26 cellular contexts compared by ENCODE assay signal in the genomic region with DNA sequence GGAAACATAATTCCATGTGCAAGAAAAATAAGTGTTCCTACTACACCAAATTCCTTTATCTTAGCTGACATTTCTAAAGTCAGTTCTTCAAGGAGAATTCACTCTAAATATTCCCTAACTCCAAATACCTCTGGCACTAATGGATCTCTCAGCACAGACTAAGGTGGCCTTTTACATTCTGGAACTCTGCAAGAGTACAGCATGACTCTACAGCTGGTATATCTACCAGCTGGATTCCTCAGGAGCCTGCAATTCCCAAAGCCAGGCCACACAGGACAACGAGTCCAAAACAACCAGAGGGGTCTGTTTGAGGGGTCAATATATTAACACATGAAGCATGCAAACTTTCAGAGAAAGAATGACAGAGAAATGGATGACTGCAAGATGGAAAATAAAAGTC. TPM values are rescaled to one million over a fixed set of nuclear protein-coding genes. Genes with fewer than 3 reads are reported as not detected.
DNase-seq lines count a peak whose midpoint lies in the region; ATAC-seq and TF ChIP-seq lines count a peak whose summit lies in the region.
"Had no signal": no experiment of that assay in that cellular context is flagged by ENCODE, and none has a peak within 500 bp of the region (broad histone marks: within the 10 kb centered on the region; RNA-seq: fewer than 3 reads in every experiment).

No MANE protein-coding gene starts in this region.

- H3K27ac ChIP-seq in GM23338 (ENCODE audit: low read depth) (no peak overlapping the region; the same call in 1 of the 2 replicates), iPS-20b (ENCODE audit: low read length) (peak overlapping the region; percentile 24)
- H3K27ac ChIP-seq: A549, coronary artery, GM23248, SJSA1, transverse colon had no signal

- H3F3A ChIP-seq in GM23338 (replicated peaks; ENCODE audit: low read depth) = no peaks in the 10 kb centered on the region

- no peak overlapping the region for H3K9ac ChIP-seq in iPS-20b (ENCODE audit: low read depth, low read length)
- H3K9ac ChIP-seq: GM23248 had no signal

- H3K27me3 ChIP-seq in GM23338 (ENCODE audit: insufficient read depth) (no peaks in the 10 kb centered on the region), iPS-20b (ENCODE audit: insufficient read depth, low read length) (no peaks in the 10 kb centered on the region)
- H3K27me3 ChIP-seq: SJSA1, transverse colon had no signal

- peak overlapping the region; percentile 34 for H3K27ac Mint-ChIP-seq in activated T-cell treated with anti-CD3 and anti-CD28 coated beads, Interleukin-2, amount 50 U/mL, for 72 hours
- H3K27ac Mint-ChIP-seq in GM23338 = peak overlapping the region; percentile 9; the same call in 1 of the 2 replicates
- H3K27ac Mint-ChIP-seq in activated T-helper 17 cell treated with anti-CD3 and anti-CD28 coated beads, Interleukin-2, amount 50 U/mL, for 72 hours = peak overlapping the region; percentile 56
- H3K27ac Mint-ChIP-seq: activated naive CD4-positive, alpha-beta T cell treated with anti-CD3 and anti-CD28 coated beads for 36 hours; CD4-positive, alpha-beta T cell; naive B cell had no signal

- ATAC-seq in activated T-cell treated with anti-CD3 and anti-CD28 coated beads, Interleukin-2, amount 50 U/mL, for 72 hours (replicated peaks in 1 of 2) = no peak
- ATAC-seq in GM23338 (no peak), HG03196 (IDR thresholded peaks at IDR 0.05; ENCODE audit: unreplicated experiment) (no peak), GM21390 (IDR thresholded peaks at IDR 0.05; ENCODE audit: unreplicated experiment) (no peak)
- no peak for ATAC-seq in activated T-helper 17 cell treated with anti-CD3 and anti-CD28 coated beads, Interleukin-2, amount 50 U/mL, for 72 hours (replicated peaks)
- ATAC-seq: A549, esophagus mucosa had no signal

- H3K79me2 ChIP-seq in GM23338 (replicated peaks; ENCODE audit: insufficient read depth) = peaks cover 56% of the 10 kb centered on the region

- no peak overlapping the region for H2AFZ ChIP-seq in GM23338
- H2AFZ ChIP-seq: GM23248 had no signal

- no peaks in the 10 kb centered on the region for H3K9me2 ChIP-seq in GM23338 (ENCODE audit: insufficient read depth)

- no peaks in the 10 kb centered on the region for H3K9me3 Mint-ChIP-seq in activated T-cell treated with anti-CD3 and anti-CD28 coated beads, Interleukin-2, amount 50 U/mL, for 72 hours
- no peaks in the 10 kb centered on the region for H3K9me3 Mint-ChIP-seq in GM23338
- H3K9me3 Mint-ChIP-seq in activated T-helper 17 cell treated with anti-CD3 and anti-CD28 coated beads, Interleukin-2, amount 50 U/mL, for 72 hours = no peaks in the 10 kb centered on the region
- H3K9me3 Mint-ChIP-seq: activated naive CD4-positive, alpha-beta T cell treated with anti-CD3 and anti-CD28 coated beads for 36 hours; activated T-cell treated with anti-CD3 and anti-CD28 coated beads, Interleukin-2, amount 50 U/mL, for 4 hours; CD4-positive, alpha-beta T cell; naive B cell had no signal

- H3K36me3 Mint-ChIP-seq in activated T-cell treated with anti-CD3 and anti-CD28 coated beads, Interleukin-2, amount 50 U/mL, for 72 hours (ENCODE audit: insufficient read depth in 2 of 2) = peaks cover 10 to 33% of the 10 kb centered on the region in 2 donors
- H3K36me3 Mint-ChIP-seq in GM23338 (ENCODE audit: low read depth) = peaks cover 38% of the 10 kb centered on the region
- H3K36me3 Mint-ChIP-seq in activated T-helper 17 cell treated with anti-CD3 and anti-CD28 coated beads, Interleukin-2, amount 50 U/mL, for 72 hours (ENCODE audit: low read depth) = peaks cover 77% of the 10 kb centered on the region

- H3K36me3 ChIP-seq in GM23338 (ENCODE audit: insufficient read depth) (peaks cover 7% of the 10 kb centered on the region), iPS-20b (ENCODE audit: insufficient read depth, low read depth, low read length) (peaks cover 80% of the 10 kb centered on the region)

- H3K4me1 ChIP-seq in GM23338 (ENCODE audit: insufficient read depth) (peaks cover 24% of the 10 kb centered on the region), iPS-20b (ENCODE audit: insufficient read depth, low read length) (no peaks in the 10 kb centered on the region)

- no peak for DNase-seq in activated T-cell treated with anti-CD3 and anti-CD28 coated beads, Interleukin-2, amount 50 U/mL, for 72 hours
- DNase-seq in activated T-cell treated with anti-CD3 and anti-CD28 coated beads for 4 hours (no peak), GM23338 (ENCODE audit: low spot score) (no peak), NCI-H1436 treated with DMSO at 0.1 percent for 48 hours (lab: John Stamatoyannopoulos, UW) (no peak)
- DNase-seq: activated naive CD4-positive, alpha-beta T cell treated with anti-CD3 and anti-CD28 coated beads for 36 hours; activated T-cell treated with anti-CD3 and anti-CD28 coated beads, Interleukin-2, amount 50 U/mL, for 4 hours; AML-193; anterior cingulate cortex; CD4-positive, alpha-beta T cell; GM23248; head of caudate nucleus; naive B cell; NCI-H1694; NCI-H446; NCI-H82; occipital lobe; stimulated activated CD4-positive, alpha-beta T cell treated with anti-CD3 and anti-CD28 coated beads, Interleukin-4, amount 100 ng/mL, for 4 hours; transverse colon had no signal

- no peak overlapping the region for H3K4me3 ChIP-seq in GM23338
- H3K4me3 ChIP-seq in iPS-20b (ENCODE audit: low read length) = no peak overlapping the region
- H3K4me3 ChIP-seq: A549, coronary artery, GM23248, SJSA1, transverse colon had no signal

- peak overlapping the region in 1 of 2 donors; percentile 46 for H3K4me3 Mint-ChIP-seq in activated T-cell treated with anti-CD3 and anti-CD28 coated beads, Interleukin-2, amount 50 U/mL, for 72 hours
- no peak overlapping the region for H3K4me3 Mint-ChIP-seq in GM23338
- peak overlapping the region; percentile 26 for H3K4me3 Mint-ChIP-seq in activated T-helper 17 cell treated with anti-CD3 and anti-CD28 coated beads, Interleukin-2, amount 50 U/mL, for 72 hours
- H3K4me3 Mint-ChIP-seq: activated naive CD4-positive, alpha-beta T cell treated with anti-CD3 and anti-CD28 coated beads for 36 hours; activated T-cell treated with anti-CD3 and anti-CD28 coated beads, Interleukin-2, amount 50 U/mL, for 4 hours; CD4-positive, alpha-beta T cell; naive B cell had no signal

- no peak for TF ChIP-seq CTCF in GM23338 (conservative IDR thresholded peaks at IDR 0.05; ENCODE audit: low read depth in 2 of 2)

- H3K4me1 Mint-ChIP-seq in activated T-cell treated with anti-CD3 and anti-CD28 coated beads, Interleukin-2, amount 50 U/mL, for 72 hours (ENCODE audit: low read depth) = peaks cover 58% of the 10 kb centered on the region
- peaks cover 12% of the 10 kb centered on the region for H3K4me1 Mint-ChIP-seq in GM23338
- peaks cover 32% of the 10 kb centered on the region for H3K4me1 Mint-ChIP-seq in activated T-helper 17 cell treated with anti-CD3 and anti-CD28 coated beads, Interleukin-2, amount 50 U/mL, for 72 hours

- no peaks in the 10 kb centered on the region for H3K27me3 Mint-ChIP-seq in activated T-cell treated with anti-CD3 and anti-CD28 coated beads, Interleukin-2, amount 50 U/mL, for 72 hours (ENCODE audit: low read depth)
- H3K27me3 Mint-ChIP-seq in GM23338 (ENCODE audit: insufficient read depth, low read depth, poor library complexity) = peaks cover 2% of the 10 kb centered on the region
- no peaks in the 10 kb centered on the region for H3K27me3 Mint-ChIP-seq in activated T-helper 17 cell treated with anti-CD3 and anti-CD28 coated beads, Interleukin-2, amount 50 U/mL, for 72 hours
- H3K27me3 Mint-ChIP-seq: CD4-positive, alpha-beta T cell; naive B cell had no signal

- H3K4me2 ChIP-seq in GM23338 = no peak overlapping the region
- H3K4me2 ChIP-seq: A549 had no signal

- H3K9me3 ChIP-seq in iPS-20b (ENCODE audit: insufficient read depth, low read depth, low read length) = no peaks in the 10 kb centered on the region
- H3K9me3 ChIP-seq: A549, SJSA1, transverse colon had no signal

- peaks cover 33% of the 10 kb centered on the region; the same call in 1 of the 2 replicates for H4K20me1 ChIP-seq in GM23338 (replicated peaks; ENCODE audit: insufficient read depth)

TF ChIP-seq in GM23338, 12 proteins besides CTCF, POLR2A, EP300 and RAD21 (continues in another document):
- TF ChIP-seq ZNF331 (CRISPR knock-in tag; IDR thresholded peaks at IDR 0.05; ENCODE audit: low read depth) = no peak
- no peak for TF ChIP-seq ZNF114 (CRISPR knock-in tag; IDR thresholded peaks at IDR 0.05)
- TF ChIP-seq JUNB (IDR thresholded peaks at IDR 0.05; ENCODE audit: unreplicated experiment) = no peak

RNA-seq across cellular contexts. Expression of a gene that starts 27.2 kb away (rescaled TPM):
- total RNA-seq in activated T-cell treated with anti-CD3 and anti-CD28 coated beads, Interleukin-2, amount 50 U/mL, for 72 hours = 10 to 100 TPM; 30.7 to 35.5 TPM
- 61.3 and 64.1 TPM in 2 replicates for total RNA-seq in GM23338 (2014; rRNA removed; shearing (Covaris generic))
- polyA plus RNA-seq in GM23338 (2016; fragmentation: Nextera tagmentation; extraction: Ambion mirVana) = 14.8 and 17.3 TPM in 2 replicates
- 10 to 100 TPM; 19.3 to 22.3 TPM for total RNA-seq in activated T-helper 17 cell treated with anti-CD3 and anti-CD28 coated beads, Interleukin-2, amount 50 U/mL, for 72 hours
